ENCODE assay signal across 10 cellular contexts in the genomic region with DNA sequence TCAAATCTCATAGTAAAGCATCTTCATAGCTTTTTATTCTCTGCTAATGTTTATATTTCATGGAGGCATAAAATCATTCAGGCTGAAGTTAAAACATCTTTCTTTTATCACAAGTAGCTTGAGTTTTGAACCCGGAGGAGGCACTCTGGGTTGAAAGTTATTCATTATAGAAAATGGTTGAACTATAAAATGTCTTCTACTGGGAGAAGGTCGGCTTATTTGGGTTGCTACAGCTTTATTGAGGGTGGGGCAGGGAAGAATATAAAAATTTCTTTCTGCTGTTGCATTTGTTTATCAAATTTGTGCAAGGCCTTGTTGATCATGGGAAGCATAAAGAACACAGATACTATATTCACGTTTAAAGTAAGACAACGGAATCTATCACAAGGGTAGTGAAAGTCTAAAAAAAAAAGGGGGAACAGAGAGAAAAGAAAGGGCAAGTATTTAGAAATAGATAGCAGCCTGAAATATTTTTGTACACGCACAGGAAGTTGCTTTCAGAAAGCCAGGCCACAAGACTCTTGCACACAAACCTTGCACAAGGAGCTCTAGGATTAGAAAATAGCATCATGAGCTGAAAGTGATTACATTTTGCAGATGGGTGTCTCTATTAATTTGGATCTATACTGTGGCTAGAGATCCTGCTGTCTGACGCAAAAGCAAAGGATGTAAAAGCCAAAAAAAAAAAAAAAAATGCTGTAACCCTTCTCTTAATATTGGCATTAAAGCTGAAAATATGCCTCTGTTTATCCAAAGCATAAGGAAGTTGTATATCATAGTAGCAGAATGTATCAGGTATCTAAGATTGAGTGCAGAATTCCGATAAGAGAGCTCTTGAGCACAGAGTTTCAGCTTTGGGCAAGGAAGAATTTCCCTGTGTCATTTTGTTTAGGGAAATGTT. TPM values are rescaled to one million over a fixed set of nuclear protein-coding genes. Genes with fewer than 3 reads are reported as not detected.
DNase-seq lines count a peak whose midpoint lies in the region; ATAC-seq and TF ChIP-seq lines count a peak whose summit lies in the region.
"Had no signal": no experiment of that assay in that cellular context is flagged by ENCODE, and none has a peak within 500 bp of the region (broad histone marks: within the 10 kb centered on the region; RNA-seq: fewer than 3 reads in every experiment).

No MANE protein-coding gene starts in this region.

- TF ChIP-seq CTCF in GM13977 (IDR thresholded peaks at IDR 0.05; ENCODE audit: extremely low read depth, insufficient read depth, missing control alignments), result no peak

- no peak overlapping the region for H3K27ac ChIP-seq in substantia nigra (ENCODE audit: low read depth, low read length, poor library complexity, severe bottlenecking)
- H3K27ac ChIP-seq: cardiac muscle cell had no signal

- no peaks in the 10 kb centered on the region for H3K36me3 Mint-ChIP-seq in T-helper 17 cell (ENCODE audit: low read depth)
- H3K36me3 Mint-ChIP-seq in naive B cell, result peaks cover 0 to 1% of the 10 kb centered on the region in 2 donors

- peaks cover 41% of the 10 kb centered on the region for H3K4me1 Mint-ChIP-seq in T-helper 17 cell
- peaks cover 48 to 98% (median 60%) of the 10 kb centered on the region in 3 donors for H3K4me1 Mint-ChIP-seq in naive B cell

- peak; percentile 23 for DNase-seq in GM13977 (ENCODE audit: low spot score)
- DNase-seq in T-helper 17 cell, result no peak
- DNase-seq in naive B cell, result peak; percentile 57
- DNase-seq in substantia nigra (lab: John Stamatoyannopoulos, UW), result no peak
- DNase-seq in T1000 (lab: John Stamatoyannopoulos, UW), result no peak
- DNase-seq in dedifferentiated amniotic fluid mesenchymal stem cell (ENCODE audit: extremely low spot score), result no peak
- no peak for DNase-seq in activated CD4-positive, alpha-beta T cell treated with anti-CD3 and anti-CD28 coated beads, Interleukin-2, amount 50 U/mL, for 1 hour
- DNase-seq: NCI-H748 treated with DMSO at 0.1 percent for 48 hours had no signal

- peak; percentile 48 for ATAC-seq in HG02981 (IDR thresholded peaks at IDR 0.05; ENCODE audit: unreplicated experiment)
- ATAC-seq in T-helper 17 cell, result peak; percentile 37
- ATAC-seq in naive B cell (ENCODE audit: low read depth in 2 of 2), result peak; percentile 71 to 72

- H3K4me3 Mint-ChIP-seq in T-helper 17 cell (peak overlapping the region; percentile 75), naive B cell (peak overlapping the region; percentile 20 to 76 (median 58))

- no peaks in the 10 kb centered on the region for H3K9me3 ChIP-seq in T-helper 17 cell (ENCODE audit: control insufficient read depth, low read length, poor library complexity, severe bottlenecking)

- H3K9me3 Mint-ChIP-seq in naive B cell, result peaks cover 0 to 8% (median 0%) of the 10 kb centered on the region in 7 donors

- H3K27me3 Mint-ChIP-seq in T-helper 17 cell, result no peaks in the 10 kb centered on the region
- no peaks in the 10 kb centered on the region for H3K27me3 Mint-ChIP-seq in naive B cell

- in situ Hi-C loops in GM13977 (cut with MboI; ENCODE audit: low pct_unique_long_range_greater_than_20kb, low sequenced_read_pairs, unreplicated experiment), result loop anchor here (10.0 kb wide), 2 partner anchors 77 to 127 kb away; no protein-coding TSS in a partner anchor

- peak overlapping the region; percentile 99 for H3K27ac Mint-ChIP-seq in T-helper 17 cell
- peak overlapping the region; percentile 91 to 97 (median 96) for H3K27ac Mint-ChIP-seq in naive B cell

RNA-seq across cellular contexts. Expression of gene FAM9C, which starts 37.2 kb away (rescaled TPM):
- not detected for total RNA-seq in T-helper 17 cell
- polyA plus RNA-seq in naive B cell (ENCODE audit: low read depth in 6 of 6), result not detected
- total RNA-seq: cardiac muscle cell had no signal
- polyA plus RNA-seq: cardiac muscle cell had no signal

Comparison
In these comparisons a context has a peak if more than half of its experiments do, and no peak if none do; other contexts are left out.
1. DNase-seq: peak in GM13977 (single experiment) and naive B cell (single experiment); none in T-helper 17 cell (0 of 3), substantia nigra (0 of 49), T1000 (single experiment), dedifferentiated amniotic fluid mesenchymal stem cell (single experiment) and activated CD4-positive, alpha-beta T cell treated with anti-CD3 and anti-CD28 coated beads, Interleukin-2, amount 50 U/mL, for 1 hour (single experiment).
2. Peak in every context shown above with its lines, with median percentiles within 50 percentile points of each other: ATAC-seq.